In the genomic region with DNA sequence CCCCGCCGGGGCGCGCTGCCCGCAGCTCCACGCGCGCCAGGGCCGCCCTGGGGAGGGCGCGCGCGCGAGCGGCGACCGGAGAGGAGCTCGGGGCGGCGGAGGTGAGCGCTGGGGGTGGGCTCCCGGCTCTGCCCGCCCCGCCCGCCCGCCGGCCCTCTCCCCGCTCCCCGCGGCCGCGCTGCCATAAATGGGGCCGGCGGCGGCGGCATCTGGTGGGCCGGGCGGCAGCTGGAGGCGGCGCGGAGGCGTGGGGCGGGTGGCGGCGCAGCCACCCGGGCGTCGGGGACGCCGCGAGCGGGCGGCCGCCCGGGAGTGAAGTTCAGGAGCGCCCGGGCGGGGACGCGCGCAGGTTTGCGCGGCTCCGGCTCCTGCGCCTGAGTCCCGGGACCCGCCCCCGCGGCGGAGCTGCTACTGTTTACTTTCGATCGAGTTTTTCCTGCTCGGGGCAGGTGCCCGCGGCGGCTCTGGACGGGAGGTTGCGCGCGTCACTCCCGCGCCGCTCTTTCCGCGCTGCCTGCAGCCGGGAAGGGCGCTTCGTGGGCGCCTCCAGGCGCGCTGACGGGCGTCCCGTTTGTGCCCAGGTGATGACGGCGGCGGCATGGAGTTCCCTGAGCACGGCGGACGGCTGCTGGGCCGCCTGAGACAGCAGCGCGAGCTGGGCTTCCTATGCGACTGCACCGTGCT, we compare ENCODE assay signal across 1 cellular context.
TF ChIP-seq lines count a peak whose summit lies in the region.

Gene ZBTB42 (plus strand): TSS at position 502 of the 684 bp plus-strand sequence. CDS start 97 bp downstream, at position 599.

TF ChIP-seq in HepG2, 621 proteins besides CTCF, POLR2A, EP300 and RAD21 (continued from another document and continues in another):
- no peak for TF ChIP-seq ZNF691 (CRISPR knock-in tag; IDR thresholded peaks at IDR 0.05; ENCODE audit: borderline replicate concordance, low read depth)
- no peak for TF ChIP-seq SIX4 (CRISPR knock-in tag; IDR thresholded peaks at IDR 0.05)
- TF ChIP-seq YY1 (IDR thresholded peaks at IDR 0.05; ENCODE audit: insufficient read depth, insufficient replicate concordance, low read depth, low read length), result peak; percentile 17
- TF ChIP-seq, protein P1, sequence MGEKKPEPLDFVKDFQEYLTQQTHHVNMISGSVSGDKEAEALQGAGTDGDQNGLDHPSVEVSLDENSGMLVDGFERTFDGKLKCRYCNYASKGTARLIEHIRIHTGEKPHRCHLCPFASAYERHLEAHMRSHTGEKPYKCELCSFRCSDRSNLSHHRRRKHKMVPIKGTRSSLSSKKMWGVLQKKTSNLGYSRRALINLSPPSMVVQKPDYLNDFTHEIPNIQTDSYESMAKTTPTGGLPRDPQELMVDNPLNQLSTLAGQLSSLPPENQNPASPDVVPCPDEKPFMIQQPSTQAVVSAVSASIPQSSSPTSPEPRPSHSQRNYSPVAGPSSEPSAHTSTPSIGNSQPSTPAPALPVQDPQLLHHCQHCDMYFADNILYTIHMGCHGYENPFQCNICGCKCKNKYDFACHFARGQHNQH (CRISPR knock-in tag; IDR thresholded peaks at IDR 0.05), result no peak
- TF ChIP-seq DPF2 (CRISPR knock-in tag; IDR thresholded peaks at IDR 0.05; ENCODE audit: borderline replicate concordance, low read depth), result no peak
- TF ChIP-seq THAP11 (CRISPR knock-in tag; IDR thresholded peaks at IDR 0.05), result no peak
- no peak for TF ChIP-seq ZNF605 (CRISPR knock-in tag; IDR thresholded peaks at IDR 0.05)
- no peak for TF ChIP-seq ZNF720 (CRISPR knock-in tag; IDR thresholded peaks at IDR 0.05)
- TF ChIP-seq MEF2D (CRISPR knock-in tag; IDR thresholded peaks at IDR 0.05), result no peak
- TF ChIP-seq FOXM1 (CRISPR knock-in tag; IDR thresholded peaks at IDR 0.05), result no peak
- TF ChIP-seq RXRB (CRISPR knock-in tag; IDR thresholded peaks at IDR 0.05; ENCODE audit: borderline replicate concordance), result no peak
- no peak for TF ChIP-seq ZNF775 (CRISPR knock-in tag; IDR thresholded peaks at IDR 0.05; ENCODE audit: borderline replicate concordance)
- no peak for TF ChIP-seq CREB1 (IDR thresholded peaks at IDR 0.05)
- no peak for TF ChIP-seq CREB1 (CRISPR knock-in tag; IDR thresholded peaks at IDR 0.05)
- TF ChIP-seq IRF2 (CRISPR knock-in tag; IDR thresholded peaks at IDR 0.05), result peak; percentile 11; the same call in 1 of the 2 replicates
- no peak for TF ChIP-seq KDM4B (CRISPR knock-in tag; IDR thresholded peaks at IDR 0.05)
- no peak for TF ChIP-seq SRY (CRISPR knock-in tag; IDR thresholded peaks at IDR 0.05)
- no peak for TF ChIP-seq FIP1L1 (IDR thresholded peaks at IDR 0.05; ENCODE audit: borderline replicate concordance, insufficient read depth, low read depth, low read length)
- peak; percentile 64 for TF ChIP-seq GABPB1 (CRISPR knock-in tag; IDR thresholded peaks at IDR 0.05)
- TF ChIP-seq HDAC2 (CRISPR knock-in tag; IDR thresholded peaks at IDR 0.05), result 0 out of 2 replicates have a peak, but pooled peaks have one; percentile 10
- TF ChIP-seq ELF1 (CRISPR knock-in tag; IDR thresholded peaks at IDR 0.05), result no peak
- TF ChIP-seq ZNF556 (CRISPR knock-in tag; IDR thresholded peaks at IDR 0.05; ENCODE audit: borderline replicate concordance), result no peak
- TF ChIP-seq, protein P2, sequence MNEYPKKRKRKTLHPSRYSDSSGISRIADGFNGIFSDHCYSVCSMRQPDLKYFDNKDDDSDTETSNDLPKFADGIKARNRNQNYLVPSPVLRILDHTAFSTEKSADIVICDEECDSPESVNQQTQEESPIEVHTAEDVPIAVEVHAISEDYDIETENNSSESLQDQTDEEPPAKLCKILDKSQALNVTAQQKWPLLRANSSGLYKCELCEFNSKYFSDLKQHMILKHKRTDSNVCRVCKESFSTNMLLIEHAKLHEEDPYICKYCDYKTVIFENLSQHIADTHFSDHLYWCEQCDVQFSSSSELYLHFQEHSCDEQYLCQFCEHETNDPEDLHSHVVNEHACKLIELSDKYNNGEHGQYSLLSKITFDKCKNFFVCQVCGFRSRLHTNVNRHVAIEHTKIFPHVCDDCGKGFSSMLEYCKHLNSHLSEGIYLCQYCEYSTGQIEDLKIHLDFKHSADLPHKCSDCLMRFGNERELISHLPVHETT (CRISPR knock-in tag; conservative IDR thresholded peaks at IDR 0.05), result peak; percentile 46; the same call in 1 of the 2 replicates
- no peak for TF ChIP-seq NR1H2 (CRISPR knock-in tag; IDR thresholded peaks at IDR 0.05; ENCODE audit: borderline replicate concordance, low read depth)
- TF ChIP-seq TOPORS (CRISPR knock-in tag; IDR thresholded peaks at IDR 0.05), result no peak
- TF ChIP-seq, protein P3, sequence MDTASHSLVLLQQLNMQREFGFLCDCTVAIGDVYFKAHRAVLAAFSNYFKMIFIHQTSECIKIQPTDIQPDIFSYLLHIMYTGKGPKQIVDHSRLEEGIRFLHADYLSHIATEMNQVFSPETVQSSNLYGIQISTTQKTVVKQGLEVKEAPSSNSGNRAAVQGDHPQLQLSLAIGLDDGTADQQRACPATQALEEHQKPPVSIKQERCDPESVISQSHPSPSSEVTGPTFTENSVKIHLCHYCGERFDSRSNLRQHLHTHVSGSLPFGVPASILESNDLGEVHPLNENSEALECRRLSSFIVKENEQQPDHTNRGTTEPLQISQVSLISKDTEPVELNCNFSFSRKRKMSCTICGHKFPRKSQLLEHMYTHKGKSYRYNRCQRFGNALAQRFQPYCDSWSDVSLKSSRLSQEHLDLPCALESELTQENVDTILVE (CRISPR knock-in tag; IDR thresholded peaks at IDR 0.05), result 0 out of 2 replicates have a peak, but pooled peaks have one; percentile 21
- TF ChIP-seq MAX (IDR thresholded peaks at IDR 0.05), result peak; percentile 59
- TF ChIP-seq ZNF607 (CRISPR knock-in tag; IDR thresholded peaks at IDR 0.05; ENCODE audit: borderline replicate concordance), result no peak
- TF ChIP-seq, protein P4, sequence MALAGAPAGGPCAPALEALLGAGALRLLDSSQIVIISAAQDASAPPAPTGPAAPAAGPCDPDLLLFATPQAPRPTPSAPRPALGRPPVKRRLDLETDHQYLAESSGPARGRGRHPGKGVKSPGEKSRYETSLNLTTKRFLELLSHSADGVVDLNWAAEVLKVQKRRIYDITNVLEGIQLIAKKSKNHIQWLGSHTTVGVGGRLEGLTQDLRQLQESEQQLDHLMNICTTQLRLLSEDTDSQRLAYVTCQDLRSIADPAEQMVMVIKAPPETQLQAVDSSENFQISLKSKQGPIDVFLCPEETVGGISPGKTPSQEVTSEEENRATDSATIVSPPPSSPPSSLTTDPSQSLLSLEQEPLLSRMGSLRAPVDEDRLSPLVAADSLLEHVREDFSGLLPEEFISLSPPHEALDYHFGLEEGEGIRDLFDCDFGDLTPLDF (CRISPR knock-in tag; IDR thresholded peaks at IDR 0.05), result peak; percentile 35; the same call in 1 of the 2 replicates
- TF ChIP-seq, protein P5, sequence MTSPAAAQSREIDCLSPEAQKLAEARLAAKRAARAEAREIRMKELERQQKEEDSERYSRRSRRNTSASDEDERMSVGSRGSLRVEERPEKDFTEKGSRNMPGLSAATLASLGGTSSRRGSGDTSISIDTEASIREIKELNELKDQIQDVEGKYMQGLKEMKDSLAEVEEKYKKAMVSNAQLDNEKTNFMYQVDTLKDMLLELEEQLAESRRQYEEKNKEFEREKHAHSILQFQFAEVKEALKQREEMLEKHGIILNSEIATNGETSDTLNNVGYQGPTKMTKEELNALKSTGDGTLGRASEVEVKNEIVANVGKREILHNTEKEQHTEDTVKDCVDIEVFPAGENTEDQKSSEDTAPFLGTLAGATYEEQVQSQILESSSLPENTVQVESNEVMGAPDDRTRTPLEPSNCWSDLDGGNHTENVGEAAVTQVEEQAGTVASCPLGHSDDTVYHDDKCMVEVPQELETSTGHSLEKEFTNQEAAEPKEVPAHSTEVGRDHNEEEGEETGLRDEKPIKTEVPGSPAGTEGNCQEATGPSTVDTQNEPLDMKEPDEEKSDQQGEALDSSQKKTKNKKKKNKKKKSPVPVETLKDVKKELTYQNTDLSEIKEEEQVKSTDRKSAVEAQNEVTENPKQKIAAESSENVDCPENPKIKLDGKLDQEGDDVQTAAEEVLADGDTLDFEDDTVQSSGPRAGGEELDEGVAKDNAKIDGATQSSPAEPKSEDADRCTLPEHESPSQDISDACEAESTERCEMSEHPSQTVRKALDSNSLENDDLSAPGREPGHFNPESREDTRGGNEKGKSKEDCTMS (CRISPR knock-in tag; conservative IDR thresholded peaks at IDR 0.05), result no peak
- TF ChIP-seq, protein P6, sequence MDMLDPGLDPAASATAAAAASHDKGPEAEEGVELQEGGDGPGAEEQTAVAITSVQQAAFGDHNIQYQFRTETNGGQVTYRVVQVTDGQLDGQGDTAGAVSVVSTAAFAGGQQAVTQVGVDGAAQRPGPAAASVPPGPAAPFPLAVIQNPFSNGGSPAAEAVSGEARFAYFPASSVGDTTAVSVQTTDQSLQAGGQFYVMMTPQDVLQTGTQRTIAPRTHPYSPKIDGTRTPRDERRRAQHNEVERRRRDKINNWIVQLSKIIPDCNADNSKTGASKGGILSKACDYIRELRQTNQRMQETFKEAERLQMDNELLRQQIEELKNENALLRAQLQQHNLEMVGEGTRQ (IDR thresholded peaks at IDR 0.05; ENCODE audit: low read depth, low read length), result no peak
- TF ChIP-seq, protein P6 (CRISPR knock-in tag; IDR thresholded peaks at IDR 0.05; ENCODE audit: borderline replicate concordance), result no peak
- TF ChIP-seq ZNF816 (CRISPR knock-in tag; IDR thresholded peaks at IDR 0.05; ENCODE audit: borderline replicate concordance), result 0 out of 2 replicates have a peak, but pooled peaks have one; percentile 12
- no peak for TF ChIP-seq MED13 (CRISPR knock-in tag; IDR thresholded peaks at IDR 0.05)
- no peak for TF ChIP-seq IKZF4 (CRISPR knock-in tag; IDR thresholded peaks at IDR 0.05; ENCODE audit: borderline replicate concordance, low read depth, not compliant biosample characterization)
- no peak for TF ChIP-seq ESRRA (CRISPR knock-in tag; IDR thresholded peaks at IDR 0.05; ENCODE audit: low read depth)
- no peak for TF ChIP-seq NFAT5 (CRISPR knock-in tag; IDR thresholded peaks at IDR 0.05)
- no peak for TF ChIP-seq ZNF383 (CRISPR knock-in tag; IDR thresholded peaks at IDR 0.05; ENCODE audit: borderline replicate concordance)
- TF ChIP-seq ZBTB33 (CRISPR knock-in tag; IDR thresholded peaks at IDR 0.05), result no peak
